ENCODE assay signal across 24 cellular contexts in genomic region chr12:131911251-131911650, GRCh38.
"Had no signal": no experiment of that assay in that cellular context is flagged by ENCODE, and none has a peak within 500 bp of the region (broad histone marks: within the 10 kb centered on the region; RNA-seq: fewer than 3 reads in every experiment).

No MANE protein-coding gene starts in this region.

- ATAC-seq: activated CD4-positive, CD25-positive, alpha-beta regulatory T cell treated with anti-CD3 and anti-CD28 coated beads, Interleukin-2, amount 50 U/mL, for 24 hours; activated CD8-positive, alpha-beta T cell treated with anti-CD3 and anti-CD28 coated beads, Interleukin-2, amount 10 ng/mL, durations not matched to agents 7 days and 5 days; activated naive CD8-positive, alpha-beta T cell treated with anti-CD3 and anti-CD28 coated beads, Interleukin-2, amount 50 U/mL, for 24 hours; body of pancreas; left lobe of liver; natural killer cell treated with Interleukin-12 subunit alpha and Interleukin-12 subunit beta and Interleukin-15 and Interleukin-18, amount 100 ng/mL, for 72 hours; pancreas; right lobe of liver; stimulated activated naive B cell treated with anti-CD40 and anti-IgM and Interleukin-4, amounts not matched to agents 10 μg/mL and 1 μg/mL and 100 μg/mL, for 72 hours had no signal

- DNase-seq: activated CD4-positive, alpha-beta T cell treated with anti-CD3 and anti-CD28 coated beads, Interleukin-2, amount 50 U/mL, for 1 hour; activated CD8-positive, alpha-beta T cell treated with anti-CD3 and anti-CD28 coated beads, Interleukin-2, amount 10 ng/mL, durations not matched to agents 7 days and 5 days; activated gamma-delta T cell; activated naive CD4-positive, alpha-beta T cell treated with anti-CD3 and anti-CD28 coated beads, Interleukin-2, amount 50 U/mL, for 16 hours; activated naive CD8-positive, alpha-beta T cell treated with anti-CD3 and anti-CD28 coated beads, Interleukin-2, amount 50 U/mL, for 24 hours; anterior cingulate cortex; small intestine; stimulated activated CD4-positive, alpha-beta T cell treated with anti-CD3 and anti-CD28 coated beads, Interleukin-2, amount 100 ng/mL, for 48 hours; stimulated activated CD8-positive, alpha-beta memory T cell treated with anti-CD3 and anti-CD28 coated beads, Interleukin-4, amount 100 ng/mL, for 48 hours; stimulated activated naive B cell treated with anti-CD40 and anti-IgM and Interleukin-4, amounts not matched to agents 10 μg/mL and 1 μg/mL and 100 μg/mL, for 72 hours; transverse colon had no signal

- H3K36me3 ChIP-seq: uterus had no signal

- H3K4me3 ChIP-seq: body of pancreas, cardiac muscle cell, heart left ventricle, pancreas, right lobe of liver, transverse colon, uterus had no signal

- H3K27me3 ChIP-seq: body of pancreas, cardiac muscle cell, heart left ventricle, neutrophil, pancreas, right lobe of liver, transverse colon, uterus had no signal

- FAIRE-seq: endometrium, keratinocyte, pancreas, small intestine had no signal

- H3K27ac ChIP-seq: cardiac muscle cell, neutrophil, right lobe of liver, uterus, VCaP had no signal

- H3K4me1 ChIP-seq: right lobe of liver, uterus had no signal

- H3K9me3 ChIP-seq: body of pancreas, heart left ventricle, neutrophil, pancreas, right lobe of liver, transverse colon, uterus had no signal
